Comparison of ENCODE assay signal across 1 cellular context in genomic region chr1:21334214-21335087, GRCh38.
A peak's percentile ranks its signal among the peaks of the same experiment; 100 is the strongest.
TF ChIP-seq lines count a peak whose summit lies in the region.

No MANE protein-coding gene starts in this region.

TF ChIP-seq in HepG2, 621 proteins besides CTCF, POLR2A, EP300 and RAD21 (continued from another document and continues in another):
- TF ChIP-seq ZNF720 (CRISPR knock-in tag; IDR thresholded peaks at IDR 0.05) (no peak), HDAC1 (CRISPR knock-in tag; IDR thresholded peaks at IDR 0.05) (peak; percentile 27; the same call in 1 of the 2 replicates), ZNF205 (CRISPR knock-in tag; IDR thresholded peaks at IDR 0.05) (no peak), TFDP1 (CRISPR knock-in tag; IDR thresholded peaks at IDR 0.05; ENCODE audit: borderline replicate concordance) (peak; percentile 11; the same call in 1 of the 2 replicates), USF2 (IDR thresholded peaks at IDR 0.05; ENCODE audit: low read depth, low read length) (no peak), USF2 (CRISPR knock-in tag; IDR thresholded peaks at IDR 0.05; ENCODE audit: borderline replicate concordance) (no peak), TEF (CRISPR knock-in tag; IDR thresholded peaks at IDR 0.05) (no peak), ZNF644 (CRISPR knock-in tag; IDR thresholded peaks at IDR 0.05; ENCODE audit: low read depth) (no peak), ZNF773 (CRISPR knock-in tag; IDR thresholded peaks at IDR 0.05; ENCODE audit: borderline replicate concordance) (no peak), ZSCAN22 (CRISPR knock-in tag; IDR thresholded peaks at IDR 0.05) (no peak), CSRNP1 (CRISPR knock-in tag; IDR thresholded peaks at IDR 0.05) (no peak), SAP130 (CRISPR knock-in tag; IDR thresholded peaks at IDR 0.05; ENCODE audit: low read depth) (peak; percentile 12; the same call in 1 of the 2 replicates), CSRNP2 (CRISPR knock-in tag; conservative IDR thresholded peaks at IDR 0.05; ENCODE audit: low read depth) (no peak), MEIS2 (CRISPR knock-in tag; IDR thresholded peaks at IDR 0.05) (no peak), DPF2 (CRISPR knock-in tag; IDR thresholded peaks at IDR 0.05; ENCODE audit: borderline replicate concordance, low read depth) (no peak), ZNF224 (CRISPR knock-in tag; IDR thresholded peaks at IDR 0.05) (no peak), NAIF1 (CRISPR knock-in tag; IDR thresholded peaks at IDR 0.05; ENCODE audit: borderline replicate concordance) (no peak), FOXK1 (CRISPR knock-in tag; IDR thresholded peaks at IDR 0.05; ENCODE audit: borderline replicate concordance, low read depth) (no peak), POLR2G (IDR thresholded peaks at IDR 0.05; ENCODE audit: low read depth, low read length) (peak; percentile 28; the same call in 1 of the 2 replicates), ZNF362 (CRISPR knock-in tag; IDR thresholded peaks at IDR 0.05; ENCODE audit: borderline replicate concordance) (no peak), SSRP1 (CRISPR knock-in tag; IDR thresholded peaks at IDR 0.05) (peak; percentile 88; the same call in 1 of the 2 replicates), SMAD9 (CRISPR knock-in tag; IDR thresholded peaks at IDR 0.05) (no peak), ZBTB26 (CRISPR knock-in tag; IDR thresholded peaks at IDR 0.05; ENCODE audit: borderline replicate concordance) (no peak), NFATC3 (CRISPR knock-in tag; IDR thresholded peaks at IDR 0.05) (no peak), PBX3 (CRISPR knock-in tag; IDR thresholded peaks at IDR 0.05; ENCODE audit: borderline replicate concordance) (no peak), ZNF678 (CRISPR knock-in tag; IDR thresholded peaks at IDR 0.05) (no peak), SIX4 (CRISPR knock-in tag; IDR thresholded peaks at IDR 0.05) (no peak), YEATS4 (CRISPR knock-in tag; IDR thresholded peaks at IDR 0.05; ENCODE audit: borderline replicate concordance) (no peak), ZNF605 (CRISPR knock-in tag; IDR thresholded peaks at IDR 0.05) (peak; percentile 17; the same call in 1 of the 2 replicates), ZSCAN5A (CRISPR knock-in tag; IDR thresholded peaks at IDR 0.05; ENCODE audit: borderline replicate concordance) (0 out of 2 replicates have a peak, but pooled peaks have one; percentile 14), ZNF547 (CRISPR knock-in tag; IDR thresholded peaks at IDR 0.05) (peak; percentile 63; the same call in 1 of the 2 replicates), MLLT10 (CRISPR knock-in tag; IDR thresholded peaks at IDR 0.05) (no peak), ZBTB8A (CRISPR knock-in tag; IDR thresholded peaks at IDR 0.05; ENCODE audit: borderline replicate concordance, low read depth) (no peak), ERF (CRISPR knock-in tag; IDR thresholded peaks at IDR 0.05) (peak; percentile 42), BCLAF1 (IDR thresholded peaks at IDR 0.05) (no peak), HOXA9 (CRISPR knock-in tag; IDR thresholded peaks at IDR 0.05; ENCODE audit: borderline replicate concordance) (no peak), TCF7L2 (IDR thresholded peaks at IDR 0.05; ENCODE audit: low read depth, low read length) (no peak), ZNF704 (CRISPR knock-in tag; IDR thresholded peaks at IDR 0.05; ENCODE audit: borderline replicate concordance) (no peak), ZNF75D (CRISPR knock-in tag; IDR thresholded peaks at IDR 0.05; ENCODE audit: borderline replicate concordance) (no peak), ZFAT (CRISPR knock-in tag; conservative IDR thresholded peaks at IDR 0.05) (no peak), GPN1 (CRISPR knock-in tag; IDR thresholded peaks at IDR 0.05; ENCODE audit: borderline replicate concordance) (no peak), PBX2 (CRISPR knock-in tag; IDR thresholded peaks at IDR 0.05) (no peak), SATB2 (CRISPR knock-in tag; IDR thresholded peaks at IDR 0.05) (no peak), IKZF4 (CRISPR knock-in tag; IDR thresholded peaks at IDR 0.05; ENCODE audit: borderline replicate concordance, low read depth, not compliant biosample characterization) (no peak), SP140L (CRISPR knock-in tag; IDR thresholded peaks at IDR 0.05; ENCODE audit: borderline replicate concordance) (no peak), SMYD3 (CRISPR knock-in tag; IDR thresholded peaks at IDR 0.05) (no peak)
